11 cellular contexts compared by ENCODE assay signal in the genomic region with DNA sequence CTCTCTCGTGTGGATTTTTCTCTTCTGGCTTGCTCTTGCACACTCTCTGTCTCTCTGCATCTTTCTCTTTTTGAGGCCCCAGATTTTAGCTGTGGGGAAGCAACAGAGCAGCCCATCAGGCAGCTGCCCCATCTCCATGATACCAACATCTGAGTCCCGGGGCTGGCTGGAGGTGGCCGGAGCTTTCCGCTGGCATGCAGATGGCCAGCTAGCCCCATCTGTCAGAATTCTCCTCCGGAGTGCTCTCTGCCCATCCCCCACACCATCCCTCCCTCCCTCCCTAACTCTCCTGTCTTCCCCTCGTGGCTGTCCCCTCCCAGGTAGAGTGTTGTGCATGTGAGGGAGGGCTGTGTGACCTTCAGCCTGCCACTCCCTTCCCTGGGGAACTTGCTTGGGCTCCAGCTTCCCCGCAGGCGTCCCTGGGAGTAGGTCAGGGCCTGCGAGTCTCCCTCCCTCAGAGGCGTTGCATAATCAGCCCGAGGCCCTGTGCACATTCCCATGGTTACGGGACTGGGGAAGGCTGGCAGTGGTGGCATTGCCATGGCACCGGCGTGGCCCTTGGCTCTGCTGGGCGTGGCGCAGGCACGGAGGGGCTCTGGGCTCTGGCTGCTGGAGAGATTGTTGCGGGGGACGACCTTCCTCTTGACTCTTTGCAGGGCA. TPM values are rescaled to one million over a fixed set of nuclear protein-coding genes. Genes with fewer than 3 reads are reported as not detected.
DNase-seq lines count a peak whose midpoint lies in the region; ATAC-seq and TF ChIP-seq lines count a peak whose summit lies in the region.
"Had no signal": no experiment of that assay in that cellular context is flagged by ENCODE, and none has a peak within 500 bp of the region (broad histone marks: within the 10 kb centered on the region; RNA-seq: fewer than 3 reads in every experiment).

No MANE protein-coding gene starts in this region.

- peaks cover 45% of the 10 kb centered on the region for H3K27me3 Mint-ChIP-seq in mesothelial cell of epicardium (ENCODE audit: low read depth)

- H3K27ac Mint-ChIP-seq in mesothelial cell of epicardium: no peak overlapping the region

- TF ChIP-seq CTCF in sigmoid colon (IDR thresholded peaks at IDR 0.05) (no peak), mesothelial cell of epicardium (IDR thresholded peaks at IDR 0.05; ENCODE audit: unreplicated experiment) (no peak)

- no peak overlapping the region for H3K4me3 Mint-ChIP-seq in mesothelial cell of epicardium

- no peak overlapping the region for H3K4me3 ChIP-seq in sigmoid colon

- no peak for TF ChIP-seq POLR2A in sigmoid colon (IDR thresholded peaks at IDR 0.05)

- H3K9me3 ChIP-seq in sigmoid colon: no peaks in the 10 kb centered on the region

- H3K36me3 Mint-ChIP-seq in mesothelial cell of epicardium: no peaks in the 10 kb centered on the region

- H3K27me3 ChIP-seq in sigmoid colon: peaks cover 0 to 7% (median 0%) of the 10 kb centered on the region in 3 donors

- DNase-seq in NCI-H1417 (lab: John Stamatoyannopoulos, UW): peak in 2 of 3 experiments; percentile 58 to 74
- DNase-seq in NCI-H1417 treated with DMSO at 0.1 percent for 48 hours (lab: John Stamatoyannopoulos, UW): no peak
- DNase-seq in RPMI7951 (ENCODE audit: low read depth): peak; percentile 82
- no peak for DNase-seq in left cardiac atrium
- peak; percentile 78 for DNase-seq in sigmoid colon
- DNase-seq in HK-2 (ENCODE audit: unreplicated experiment): no peak
- no peak for DNase-seq in mesothelial cell of epicardium (ENCODE audit: low spot score in 2 of 2, unreplicated experiment in 2 of 2)

- no peak for TF ChIP-seq EP300 in sigmoid colon (IDR thresholded peaks at IDR 0.05)

- no peaks in the 10 kb centered on the region for H3K36me3 ChIP-seq in sigmoid colon

- 28 to 60% methylated on average over 19 of the region's 19 CpGs for WGBS in sigmoid colon, 2 donors

- intact Hi-C loops in left cardiac atrium (cut with DNase I) (loop anchor here in 1 of 2 donors (5.0 kb wide), 1 partner anchor 134 kb away; no protein-coding TSS in a partner anchor), sigmoid colon (cut with DNase I) (no loop called here)

- no peaks in the 10 kb centered on the region for H3K9me3 Mint-ChIP-seq in mesothelial cell of epicardium
- H3K9me3 Mint-ChIP-seq: nephron had no signal

- H3K27ac ChIP-seq in sigmoid colon: peak overlapping the region in 3 of 4 donors; percentile 3 to 26 (median 20)

- peak; percentile 7 to 66 for ATAC-seq in left cardiac atrium
- no peak for ATAC-seq in HG03139 (IDR thresholded peaks at IDR 0.05; ENCODE audit: unreplicated experiment)

- H3K4me1 Mint-ChIP-seq in mesothelial cell of epicardium: peaks cover 12% of the 10 kb centered on the region

- peaks cover 0 to 16% (median 6%) of the 10 kb centered on the region in 4 donors for H3K4me1 ChIP-seq in sigmoid colon

RNA-seq across cellular contexts. Expression of gene GHRHR, which starts 24.7 kb away (rescaled TPM):
- total RNA-seq in RPMI7951 (2014; rRNA removed; shearing (Covaris generic)): not detected in 2 replicates
- total RNA-seq in left cardiac atrium (not detected), sigmoid colon (not detected), mesothelial cell of epicardium (1.6 TPM in 1 of 3 replicates, not detected in the others)
- polyA plus RNA-seq in sigmoid colon: not detected
- total RNA-seq: endothelial cell of umbilical vein, OCI-LY7 had no signal
- polyA plus RNA-seq: endothelial cell of umbilical vein had no signal

Comparison
In these comparisons a context has a peak if more than half of its experiments do, and no peak if none do; other contexts are left out.
1. DNase-seq: peak in NCI-H1417 (2 of 3), RPMI7951 (single experiment) and sigmoid colon (single experiment); none in NCI-H1417 treated with DMSO at 0.1 percent for 48 hours (single experiment), left cardiac atrium (single experiment), HK-2 (single experiment) and mesothelial cell of epicardium (0 of 2).